ENCODE assay signal across 13 cellular contexts in genomic region chr5:107218457-107219193, GRCh38.
A peak's percentile ranks its signal among the peaks of the same experiment; 100 is the strongest.
DNase-seq lines count a peak whose midpoint lies in the region; ATAC-seq, FAIRE-seq and TF ChIP-seq lines count a peak whose summit lies in the region.
"Had no signal": no experiment of that assay in that cellular context is flagged by ENCODE, and none has a peak within 500 bp of the region (broad histone marks: within the 10 kb centered on the region; RNA-seq: fewer than 3 reads in every experiment).

No MANE protein-coding gene starts in this region.

- peaks cover 0 to 28% (median 7%) of the 10 kb centered on the region in 9 donors for H3K4me1 ChIP-seq in heart right ventricle
- H3K4me1 ChIP-seq in right atrium auricular region, result peaks cover 0 to 5% of the 10 kb centered on the region in 2 donors
- H3K4me1 ChIP-seq: transverse colon had no signal

- TF ChIP-seq CTCF in heart right ventricle (IDR thresholded peaks at IDR 0.05), result no peak
- TF ChIP-seq CTCF in bronchial epithelial cell (IDR thresholded peaks at IDR 0.05; ENCODE audit: insufficient read depth, low read length, severe bottlenecking), result no peak
- no peak for TF ChIP-seq CTCF in right atrium auricular region (IDR thresholded peaks at IDR 0.05)

- peak in 1 of 8 donors; percentile 24 for ATAC-seq in heart right ventricle
- no peak for ATAC-seq in HG02981 (IDR thresholded peaks at IDR 0.05; ENCODE audit: unreplicated experiment)
- no peak for ATAC-seq in HG02588 (IDR thresholded peaks at IDR 0.05; ENCODE audit: unreplicated experiment)

- intact Hi-C loops in heart right ventricle (cut with DNase I) (loop anchor here in 7 of 10 donors (5.0 to 10.0 kb wide), 5 partner anchors 94 to 456 kb away; partner anchors contain the start of gene EFNA5 (in 4 of the 7)), cardiac septum (cut with DNase I) (loop anchor here (2.0 to 5.0 kb wide), 4 partner anchors 161 to 454 kb away; no protein-coding TSS in a partner anchor)

- WGBS in heart right ventricle, 2 donors, result 39 to 68% methylated on average over 1 of the region's 1 CpG

- H3K36me3 ChIP-seq in heart right ventricle (no peaks in the 10 kb centered on the region), bronchial epithelial cell (ENCODE audit: control insufficient read depth, insufficient read depth, low read length) (no peaks in the 10 kb centered on the region), right atrium auricular region (no peaks in the 10 kb centered on the region)
- H3K36me3 ChIP-seq: transverse colon had no signal

- no peak for DNase-seq in heart right ventricle
- DNase-seq in cardiac septum (ENCODE audit: low spot score), result no peak
- peak; percentile 92 for DNase-seq in bronchial epithelial cell (ENCODE audit: low read depth)
- DNase-seq in right atrium auricular region (ENCODE audit: low spot score), result no peak
- no peak for DNase-seq in occipital lobe (lab: John Stamatoyannopoulos, UW)
- no peak for DNase-seq in A172 (ENCODE audit: low spot score)
- DNase-seq: activated CD4-positive, alpha-beta T cell treated with anti-CD3 and anti-CD28 coated beads, Interleukin-2, amount 50 U/mL, for 1 hour; activated effector memory CD4-positive, alpha-beta T cell treated with anti-CD3 and anti-CD28 coated beads, Interleukin-2, amount 50 U/mL, for 16 hours; NCI-H526; retina; transverse colon had no signal

- peak overlapping the region; percentile 55 to 82 (median 74) for H3K27ac ChIP-seq in heart right ventricle
- peak overlapping the region; percentile 56 to 93 for H3K27ac ChIP-seq in right atrium auricular region
- H3K27ac ChIP-seq: transverse colon had no signal

- no peak for FAIRE-seq in bronchial epithelial cell (lab: Jason Lieb, UNC)

- H3K27me3 ChIP-seq in heart right ventricle (no peaks in the 10 kb centered on the region), bronchial epithelial cell (ENCODE audit: control insufficient read depth, insufficient read depth, low read length) (no peaks in the 10 kb centered on the region), right atrium auricular region (no peaks in the 10 kb centered on the region)
- H3K27me3 ChIP-seq: transverse colon had no signal

- H3K4me3 ChIP-seq in heart right ventricle (no peak overlapping the region), bronchial epithelial cell (ENCODE audit: low read depth, low read length) (no peak overlapping the region), right atrium auricular region (no peak overlapping the region)
- H3K4me3 ChIP-seq: transverse colon had no signal

- no peaks in the 10 kb centered on the region for H3K9me3 ChIP-seq in heart right ventricle
- no peaks in the 10 kb centered on the region for H3K9me3 ChIP-seq in right atrium auricular region
- H3K9me3 ChIP-seq: transverse colon had no signal
